ENCODE assay signal across 7 cellular contexts in genomic region chr2:16121986-16122390, GRCh38.
"Had no signal": no experiment of that assay in that cellular context is flagged by ENCODE, and none has a peak within 500 bp of the region (broad histone marks: within the 10 kb centered on the region; RNA-seq: fewer than 3 reads in every experiment).

No MANE protein-coding gene starts in this region.

- H3K4me1 ChIP-seq: HAP-1 had no signal

- H3K36me3 ChIP-seq: HAP-1 had no signal

- H3K4me3 ChIP-seq: GM23248, HAP-1 had no signal

- H3K27ac ChIP-seq: GM23248, HL-60 had no signal

- DNase-seq: GM23248, GOT3, H7, HFFc6, KBM-7 had no signal
